In the genomic region with DNA sequence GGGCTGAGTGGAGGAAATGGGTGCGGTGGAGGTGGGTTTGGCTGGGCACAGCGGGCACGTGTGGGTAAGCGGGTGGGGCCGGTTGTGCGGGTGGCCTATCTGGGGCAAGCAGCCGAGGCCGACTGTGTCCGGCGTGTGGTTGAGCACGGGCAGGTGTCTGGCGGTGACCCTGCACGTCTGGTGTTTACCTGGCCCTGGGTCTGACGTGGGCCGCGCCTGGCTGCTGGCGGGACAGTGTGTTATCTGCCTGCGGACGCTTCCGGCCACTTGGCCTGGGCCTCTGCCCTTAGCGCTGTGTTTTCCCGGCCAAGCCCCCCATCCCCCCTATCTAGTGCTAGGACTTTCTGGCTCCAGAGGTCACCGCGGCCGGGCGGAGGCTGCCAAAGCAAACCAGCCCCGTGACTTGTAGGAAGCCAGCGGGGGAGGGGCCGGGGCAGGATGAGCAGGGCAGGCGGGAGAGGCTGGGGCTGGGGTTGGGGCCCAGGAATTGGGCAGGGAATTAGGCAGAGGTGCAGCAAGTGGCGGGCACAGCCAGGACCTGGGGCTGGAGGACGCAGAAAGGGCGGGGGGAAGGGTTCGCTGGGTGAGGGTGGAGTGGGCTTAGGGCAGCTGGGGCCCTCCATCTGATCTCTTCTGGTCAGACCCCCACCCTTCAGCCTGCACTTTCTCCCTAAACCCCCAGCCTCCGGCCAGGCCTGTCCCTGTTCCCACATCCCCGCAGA, we compare ENCODE assay signal across 8 cellular contexts. TPM values are rescaled to one million over a fixed set of nuclear protein-coding genes. Genes with fewer than 3 reads are reported as not detected.
DNase-seq lines count a peak whose midpoint lies in the region; ATAC-seq and TF ChIP-seq lines count a peak whose summit lies in the region.

No MANE protein-coding gene starts in this region.

- no peaks in the 10 kb centered on the region for H3K9me3 ChIP-seq in neutrophil

- H3K4me1 ChIP-seq in neutrophil (ENCODE audit: control insufficient read depth in 1 of 2, insufficient read depth in 1 of 2, low read depth in 1 of 2, low read length in 1 of 2) = peaks cover 15 to 18% of the 10 kb centered on the region in 2 experiments

- H3K27me3 Mint-ChIP-seq in WTC11 (ENCODE audit: low read depth) = no peaks in the 10 kb centered on the region

- no peaks in the 10 kb centered on the region; the same call in 1 of the 2 replicates for H3K36me3 Mint-ChIP-seq in WTC11

- peak overlapping the region; percentile 63 for H3K27ac Mint-ChIP-seq in WTC11

- no peaks in the 10 kb centered on the region for H3K36me3 ChIP-seq in neutrophil

- CTCF ChIA-PET in WTC11 (lab: Charles Lee) = interaction anchor here (0.6 to 1.6 kb wide), 8 partner anchors 9 to 202 kb away, joined by 3 to 9 read pairs (median 4); partner anchors contain the start of gene LGI4

- peaks cover 53% of the 10 kb centered on the region for H3K4me1 Mint-ChIP-seq in WTC11

- ATAC-seq in WTC11 (peak; percentile 58), HG02981 (IDR thresholded peaks at IDR 0.05; ENCODE audit: unreplicated experiment) (no peak), GM19351 (IDR thresholded peaks at IDR 0.05; ENCODE audit: unreplicated experiment) (no peak)

- peak overlapping the region; percentile 38 to 44 for H3K4me3 ChIP-seq in neutrophil (ENCODE audit: low read depth in 1 of 2, low read length in 1 of 2)

- POLR2A ChIA-PET in WTC11 (lab: Charles Lee) = interaction anchor here (0.6 to 1.0 kb wide), 2 partner anchors 15 to 165 kb away, joined by 3 to 5 read pairs; no protein-coding TSS in a partner anchor

- no peak overlapping the region for H3K27ac ChIP-seq in neutrophil

- H3K4me3 Mint-ChIP-seq in WTC11 = peak overlapping the region; percentile 53

- DNase-seq in COLO829 (ENCODE audit: low spot score) = peak; percentile 20
- DNase-seq in WTC11 (ENCODE audit: low spot score) = peak; percentile 81
- peak; percentile 45 to 94 (median 76) for DNase-seq in head of caudate nucleus
- no peak for DNase-seq in HPDE6-E6E7 (ENCODE audit: extremely low spot score)
- no peak for DNase-seq in COR-L47 (lab: John Stamatoyannopoulos, UW)

- intact Hi-C loops in head of caudate nucleus (cut with DNase I) = no loop called here

- no peaks in the 10 kb centered on the region for H3K9me3 Mint-ChIP-seq in WTC11

- peaks cover 89% of the 10 kb centered on the region for H3K27me3 ChIP-seq in neutrophil

- TF ChIP-seq CTCF in WTC11 (IDR thresholded peaks at IDR 0.05) (no peak), neutrophil (IDR thresholded peaks at IDR 0.05) (no peak)

TF ChIP-seq in WTC11, 78 proteins besides CTCF, POLR2A, EP300 and RAD21 (continues in another document):
- TF ChIP-seq ATF1 (CRISPR knock-in tag; IDR thresholded peaks at IDR 0.05) (no peak), USF1 (CRISPR knock-in tag; IDR thresholded peaks at IDR 0.05) (peak; percentile 63; the same call in 1 of the 2 replicates), ARID4B (CRISPR knock-in tag; IDR thresholded peaks at IDR 0.05; ENCODE audit: borderline replicate concordance) (peak; percentile 68; the same call in 1 of the 2 replicates), FOXK1 (CRISPR knock-in tag; IDR thresholded peaks at IDR 0.05) (0 out of 2 replicates have a peak, but pooled peaks have one; percentile 35), ETV6 (CRISPR knock-in tag; IDR thresholded peaks at IDR 0.05) (peak; percentile 59; the same call in 1 of the 2 replicates), MXD4 (CRISPR knock-in tag; IDR thresholded peaks at IDR 0.05; ENCODE audit: borderline replicate concordance) (no peak), GABPB1 (CRISPR knock-in tag; IDR thresholded peaks at IDR 0.05) (peak; percentile 55; the same call in 1 of the 2 replicates), SOX15 (CRISPR knock-in tag; IDR thresholded peaks at IDR 0.05) (no peak), FOXP1 (CRISPR knock-in tag; IDR thresholded peaks at IDR 0.05; ENCODE audit: borderline replicate concordance) (peak; percentile 12; the same call in 1 of the 2 replicates), USF2 (CRISPR knock-in tag; IDR thresholded peaks at IDR 0.05) (peak; percentile 62; the same call in 1 of the 2 replicates)
- TF ChIP-seq, protein P1, sequence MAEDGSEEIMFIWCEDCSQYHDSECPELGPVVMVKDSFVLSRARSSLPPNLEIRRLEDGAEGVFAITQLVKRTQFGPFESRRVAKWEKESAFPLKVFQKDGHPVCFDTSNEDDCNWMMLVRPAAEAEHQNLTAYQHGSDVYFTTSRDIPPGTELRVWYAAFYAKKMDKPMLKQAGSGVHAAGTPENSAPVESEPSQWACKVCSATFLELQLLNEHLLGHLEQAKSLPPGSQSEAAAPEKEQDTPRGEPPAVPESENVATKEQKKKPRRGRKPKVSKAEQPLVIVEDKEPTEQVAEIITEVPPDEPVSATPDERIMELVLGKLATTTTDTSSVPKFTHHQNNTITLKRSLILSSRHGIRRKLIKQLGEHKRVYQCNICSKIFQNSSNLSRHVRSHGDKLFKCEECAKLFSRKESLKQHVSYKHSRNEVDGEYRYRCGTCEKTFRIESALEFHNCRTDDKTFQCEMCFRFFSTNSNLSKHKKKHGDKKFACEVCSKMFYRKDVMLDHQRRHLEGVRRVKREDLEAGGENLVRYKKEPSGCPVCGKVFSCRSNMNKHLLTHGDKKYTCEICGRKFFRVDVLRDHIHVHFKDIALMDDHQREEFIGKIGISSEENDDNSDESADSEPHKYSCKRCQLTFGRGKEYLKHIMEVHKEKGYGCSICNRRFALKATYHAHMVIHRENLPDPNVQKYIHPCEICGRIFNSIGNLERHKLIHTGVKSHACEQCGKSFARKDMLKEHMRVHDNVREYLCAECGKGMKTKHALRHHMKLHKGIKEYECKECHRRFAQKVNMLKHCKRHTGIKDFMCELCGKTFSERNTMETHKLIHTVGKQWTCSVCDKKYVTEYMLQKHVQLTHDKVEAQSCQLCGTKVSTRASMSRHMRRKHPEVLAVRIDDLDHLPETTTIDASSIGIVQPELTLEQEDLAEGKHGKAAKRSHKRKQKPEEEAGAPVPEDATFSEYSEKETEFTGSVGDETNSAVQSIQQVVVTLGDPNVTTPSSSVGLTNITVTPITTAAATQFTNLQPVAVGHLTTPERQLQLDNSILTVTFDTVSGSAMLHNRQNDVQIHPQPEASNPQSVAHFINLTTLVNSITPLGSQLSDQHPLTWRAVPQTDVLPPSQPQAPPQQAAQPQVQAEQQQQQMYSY (CRISPR knock-in tag; IDR thresholded peaks at IDR 0.05) = no peak

RNA-seq across cellular contexts. Expression of gene HPN, which starts 0.5 kb away (rescaled TPM):
- 20.8 to 35.5 TPM (median 34.6 TPM) in 3 replicates for total RNA-seq in WTC11 (2021)

RNA-seq across cellular contexts. Expression of gene SCN1B, which starts 10.7 kb away (rescaled TPM):
- total RNA-seq in WTC11 (2021) = 4.4 to 8.0 TPM (median 4.8 TPM) in 3 replicates

RNA-seq across cellular contexts. Expression of gene GRAMD1A, which starts 40.9 kb away (rescaled TPM):
- total RNA-seq in WTC11 (2021) = 235 to 389 TPM (median 236 TPM) in 3 replicates

Comparison
In these comparisons a context has a peak if more than half of its experiments do, and no peak if none do; other contexts are left out.
1. DNase-seq: peak in COLO829 (single experiment), WTC11 (single experiment) and head of caudate nucleus (42 of 42); none in HPDE6-E6E7 (single experiment) and COR-L47 (single experiment).